Comparison of ENCODE assay signal across 26 cellular contexts in the genomic region with DNA sequence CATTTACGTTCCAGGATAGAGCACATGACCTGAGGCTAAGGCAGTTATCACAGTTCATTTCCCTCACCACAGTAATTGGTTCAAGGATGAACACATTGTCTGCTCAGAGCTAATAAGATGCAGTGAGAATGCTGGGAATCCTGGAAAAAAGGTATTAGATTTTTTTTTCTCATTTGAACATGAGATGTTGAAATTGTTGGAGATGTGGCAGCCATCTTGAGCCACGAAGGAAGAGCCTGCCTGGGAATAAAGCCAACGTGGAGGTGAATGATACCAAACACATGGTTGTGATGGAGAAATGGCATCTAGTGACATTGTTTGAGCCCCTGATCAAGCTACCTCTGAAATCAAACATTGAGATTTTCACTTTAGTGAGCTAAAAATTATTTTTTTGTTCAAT.
"Had no signal": no experiment of that assay in that cellular context is flagged by ENCODE, and none has a peak within 500 bp of the region (broad histone marks: within the 10 kb centered on the region; RNA-seq: fewer than 3 reads in every experiment).

No MANE protein-coding gene starts in this region.

- H3K9me3 ChIP-seq: esophagus squamous epithelium, gastrocnemius medialis, heart right ventricle, left lung, lower lobe of right lung, mucosa of descending colon had no signal

- H3K27ac ChIP-seq: epithelial cell of prostate, esophagus squamous epithelium, gastrocnemius medialis, heart right ventricle, left lung, lower lobe of right lung had no signal

- DNase-seq: cortex of kidney; effector CD8-positive, alpha-beta T cell; effector memory CD8-positive, alpha-beta T cell; endodermal cell; erythroblast; esophagus squamous epithelium; foreskin fibroblast; foreskin melanocyte; gastrocnemius medialis; glutamatergic neuron; head of caudate nucleus; heart right ventricle; hippocampal formation; left cardiac atrium; left lung; left ventricle myocardium superior; lower lobe of right lung; mesenchymal stem cell; mucosa of descending colon; naive B cell; naive thymus-derived CD8-positive, alpha-beta T cell had no signal

- ATAC-seq: effector memory CD8-positive, alpha-beta T cell; esophagus mucosa; gastrocnemius medialis; heart right ventricle; left cardiac atrium; left lung; left ventricle myocardium superior; lower lobe of right lung; mucosa of descending colon; naive thymus-derived CD8-positive, alpha-beta T cell had no signal

- H3K36me3 ChIP-seq: esophagus squamous epithelium, gastrocnemius medialis, heart right ventricle, left lung, lower lobe of right lung had no signal

- FAIRE-seq: endometrium, islet of Langerhans, keratinocyte had no signal

- H3K4me3 ChIP-seq: esophagus squamous epithelium, gastrocnemius medialis, heart right ventricle, left lung, lower lobe of right lung, mucosa of descending colon had no signal

- H3K4me1 ChIP-seq: esophagus squamous epithelium, gastrocnemius medialis, lower lobe of right lung had no signal

- H3K27me3 ChIP-seq: esophagus squamous epithelium, gastrocnemius medialis, heart right ventricle, left lung had no signal
